19 cellular contexts compared by ENCODE assay signal in the genomic region with DNA sequence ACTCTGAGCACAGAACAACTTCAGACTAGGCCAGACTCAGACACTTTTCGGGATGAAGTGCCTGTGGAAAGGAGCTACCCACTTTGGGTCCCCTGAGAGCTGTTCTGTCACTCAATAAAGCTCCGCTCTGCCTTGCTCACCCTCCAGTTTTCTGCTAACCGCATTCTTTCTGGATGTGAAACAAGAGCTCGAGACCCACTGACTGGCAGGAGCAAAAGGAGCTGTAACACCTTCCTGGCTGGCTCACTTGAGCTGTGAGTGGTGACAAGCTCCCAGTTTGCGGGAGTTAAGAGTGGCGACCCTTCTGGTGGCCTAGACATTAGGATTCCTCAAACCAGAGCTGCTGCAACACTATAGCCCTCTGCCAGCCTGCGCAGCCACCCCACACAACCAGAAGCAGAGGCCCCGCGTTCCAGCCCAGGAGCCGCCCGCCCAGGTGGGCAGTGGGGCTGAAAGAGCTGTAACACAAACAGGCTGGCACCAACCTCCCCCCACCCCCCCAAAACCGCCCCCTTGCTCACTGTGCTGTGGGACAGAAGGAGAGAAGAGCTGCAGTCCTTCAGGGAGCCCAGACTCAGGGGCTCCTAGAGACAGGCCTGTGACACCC.
"Had no signal": no experiment of that assay in that cellular context is flagged by ENCODE, and none has a peak within 500 bp of the region (broad histone marks: within the 10 kb centered on the region; RNA-seq: fewer than 3 reads in every experiment).

No MANE protein-coding gene starts in this region.

- H3K4me3 ChIP-seq: Peyer's patch had no signal

- H3K4me1 ChIP-seq: Peyer's patch had no signal

- H3K27ac ChIP-seq: Peyer's patch, RWPE1 had no signal

- H3K4me3 Mint-ChIP-seq: activated CD4-positive, alpha-beta T cell treated with anti-CD3 and anti-CD28 coated beads, Interleukin-2, amount 10 ng/mL, durations not matched to agents 24 days and 14 days; activated CD8-positive, alpha-beta memory T cell treated with anti-CD3 and anti-CD28 coated beads, Interleukin-2, amount 10 ng/mL, durations not matched to agents 7 days and 5 days; activated naive CD4-positive, alpha-beta T cell treated with anti-CD3 and anti-CD28 coated beads for 36 hours; activated naive CD8-positive, alpha-beta T cell treated with anti-CD3 and anti-CD28 coated beads for 36 hours; activated T-cell treated with anti-CD3 and anti-CD28 coated beads, Interleukin-2, amount 50 U/mL, for 24 hours; T-helper 1 cell treated with Interleukin-12 subunit alpha and Interleukin-12 subunit beta and Interleukin-4 antibody, amounts not matched to agents 30 μg/mL and 1 μg/mL, for 36 hours; WTC11 had no signal

- H3K9me3 ChIP-seq: Peyer's patch had no signal

- H3K9me3 Mint-ChIP-seq: activated CD4-positive, alpha-beta T cell treated with anti-CD3 and anti-CD28 coated beads, Interleukin-2, amount 10 ng/mL, durations not matched to agents 24 days and 14 days had no signal

- H3K36me3 ChIP-seq: Peyer's patch had no signal

- H3K36me3 Mint-ChIP-seq: activated CD8-positive, alpha-beta memory T cell treated with anti-CD3 and anti-CD28 coated beads, Interleukin-2, amount 10 ng/mL, durations not matched to agents 7 days and 5 days; activated naive CD8-positive, alpha-beta T cell treated with anti-CD3 and anti-CD28 coated beads for 36 hours had no signal

- H3K4me1 Mint-ChIP-seq: activated CD4-positive, alpha-beta T cell treated with anti-CD3 and anti-CD28 coated beads, Interleukin-2, amount 10 ng/mL, durations not matched to agents 24 days and 14 days; activated CD8-positive, alpha-beta memory T cell treated with anti-CD3 and anti-CD28 coated beads, Interleukin-2, amount 10 ng/mL, durations not matched to agents 7 days and 5 days; activated naive CD8-positive, alpha-beta T cell treated with anti-CD3 and anti-CD28 coated beads for 36 hours; WTC11 had no signal

- H3K27me3 Mint-ChIP-seq: activated CD4-positive, alpha-beta T cell treated with anti-CD3 and anti-CD28 coated beads, Interleukin-2, amount 10 ng/mL, durations not matched to agents 24 days and 14 days; activated CD8-positive, alpha-beta memory T cell treated with anti-CD3 and anti-CD28 coated beads, Interleukin-2, amount 10 ng/mL, durations not matched to agents 7 days and 5 days; activated naive CD8-positive, alpha-beta T cell treated with anti-CD3 and anti-CD28 coated beads for 36 hours; activated T-cell treated with anti-CD3 and anti-CD28 coated beads, Interleukin-2, amount 50 U/mL, for 24 hours had no signal

- DNase-seq: activated CD4-positive, alpha-beta T cell treated with anti-CD3 and anti-CD28 coated beads for 1 hour; activated CD4-positive, alpha-beta T cell treated with anti-CD3 and anti-CD28 coated beads, Interleukin-2, amount 10 ng/mL, durations not matched to agents 24 days and 14 days; activated CD4-positive, alpha-beta T cell treated with anti-CD3 and anti-CD28 coated beads, Interleukin-2, amount 50 U/mL, for 48 hours; activated CD8-positive, alpha-beta memory T cell treated with anti-CD3 and anti-CD28 coated beads, Interleukin-2, amount 10 ng/mL, durations not matched to agents 7 days and 5 days; activated naive CD4-positive, alpha-beta T cell treated with anti-CD3 and anti-CD28 coated beads for 36 hours; activated naive CD8-positive, alpha-beta T cell treated with anti-CD3 and anti-CD28 coated beads for 36 hours; activated T-cell treated with anti-CD3 and anti-CD28 coated beads, Interleukin-2, amount 50 U/mL, for 24 hours; IMR-90; Kasumi-1; KBM-7; NCI-H146; NCI-H187 treated with DMSO at 0.1 percent for 48 hours; NCI-H2081 treated with DMSO at 0.1 percent for 48 hours; NCI-H446; NCI-H524 had no signal

- H3K27me3 ChIP-seq: Peyer's patch had no signal

- H3K27ac Mint-ChIP-seq: activated CD4-positive, alpha-beta T cell treated with anti-CD3 and anti-CD28 coated beads, Interleukin-2, amount 10 ng/mL, durations not matched to agents 24 days and 14 days; activated CD8-positive, alpha-beta memory T cell treated with anti-CD3 and anti-CD28 coated beads, Interleukin-2, amount 10 ng/mL, durations not matched to agents 7 days and 5 days; activated naive CD4-positive, alpha-beta T cell treated with anti-CD3 and anti-CD28 coated beads for 36 hours; activated naive CD8-positive, alpha-beta T cell treated with anti-CD3 and anti-CD28 coated beads for 36 hours; activated T-cell treated with anti-CD3 and anti-CD28 coated beads, Interleukin-2, amount 50 U/mL, for 24 hours; T-helper 1 cell treated with Interleukin-12 subunit alpha and Interleukin-12 subunit beta and Interleukin-4 antibody, amounts not matched to agents 30 μg/mL and 1 μg/mL, for 36 hours; WTC11 had no signal

- ATAC-seq: activated CD8-positive, alpha-beta memory T cell treated with anti-CD3 and anti-CD28 coated beads, Interleukin-2, amount 10 ng/mL, durations not matched to agents 7 days and 5 days; WTC11 had no signal
